In the genomic region with DNA sequence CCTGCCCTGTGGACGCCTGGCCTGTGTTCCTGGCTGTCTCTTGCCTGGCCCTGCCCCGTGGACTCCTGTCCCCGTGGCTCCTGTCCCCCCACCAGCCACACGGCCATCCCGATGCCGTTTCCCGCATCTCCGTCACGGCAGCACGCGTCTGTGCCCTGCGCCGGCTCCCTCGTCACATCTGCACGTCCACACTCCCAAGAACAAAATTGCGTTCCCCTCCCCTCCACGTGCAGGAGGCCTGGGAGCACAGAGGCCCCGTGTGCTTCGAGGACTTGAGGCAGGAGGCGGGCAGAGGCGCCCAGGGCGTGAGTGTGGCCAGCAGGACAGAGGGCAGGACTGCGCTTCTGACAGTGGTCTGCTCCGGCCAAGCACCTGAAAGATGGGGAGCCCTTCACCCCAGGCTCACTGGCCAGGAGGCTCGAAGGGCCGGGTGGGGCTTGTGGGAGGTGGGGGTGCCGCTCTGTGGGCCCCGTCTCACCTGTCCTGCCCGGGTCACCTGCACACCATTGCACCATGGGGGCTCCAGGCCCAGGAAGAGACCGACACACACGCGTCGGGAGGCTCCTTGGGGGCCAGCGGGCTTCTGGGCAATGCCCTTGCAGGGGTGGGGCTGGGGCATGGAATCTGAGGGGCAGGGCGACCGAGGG, we compare ENCODE assay signal across 27 cellular contexts. TPM values are rescaled to one million over a fixed set of nuclear protein-coding genes. Genes with fewer than 3 reads are reported as not detected.
"Had no signal": no experiment of that assay in that cellular context is flagged by ENCODE, and none has a peak within 500 bp of the region (broad histone marks: within the 10 kb centered on the region; RNA-seq: fewer than 3 reads in every experiment).

No MANE protein-coding gene starts in this region.

- FAIRE-seq: endothelial cell of umbilical vein, keratinocyte had no signal

- H3K36me3 ChIP-seq: upper lobe of right lung had no signal

- H3K36me3 Mint-ChIP-seq: immature natural killer cell, naive B cell had no signal

- H3K4me3 Mint-ChIP-seq: endodermal cell; immature natural killer cell; naive B cell; nephron; stimulated activated naive B cell treated with anti-CD40 and anti-IgM and Interleukin-4, amounts not matched to agents 10 μg/mL and 1 μg/mL and 100 μg/mL, for 72 hours; stimulated activated naive CD8-positive, alpha-beta T cell treated with anti-CD3 and anti-CD28 coated beads, Interleukin-15, amount 100 ng/mL, for 72 hours had no signal

- DNase-seq: dermis blood vessel endothelial cell; effector CD4-positive, alpha-beta T cell; endodermal cell; erythroblast; foreskin keratinocyte; immature natural killer cell; left ventricle myocardium inferior; lower lobe of right lung; mesendoderm; naive B cell; psoas muscle; retina; spleen; stimulated activated CD4-positive, alpha-beta T cell treated with anti-CD3 and anti-CD28 coated beads, Interleukin-15, amount 100 ng/mL, for 24 hours; stimulated activated CD4-positive, alpha-beta T cell treated with anti-CD3 and anti-CD28 coated beads, Interleukin-1b, Interleukin-23, amount 100 ng/mL, for 48 hours; stimulated activated CD4-positive, alpha-beta T cell treated with anti-CD3 and anti-CD28 coated beads, Interleukin-4, amount 100 ng/mL, for 4 hours; stimulated activated naive B cell treated with anti-CD40 and anti-IgM and Interleukin-4, amounts not matched to agents 10 μg/mL and 1 μg/mL and 100 μg/mL, for 72 hours; stimulated activated naive CD8-positive, alpha-beta T cell treated with anti-CD3 and anti-CD28 coated beads, Interleukin-15, amount 100 ng/mL, for 72 hours; testis; upper lobe of right lung had no signal

- H3K9me3 ChIP-seq: left ventricle myocardium inferior, lower lobe of right lung, psoas muscle, spleen, testis, tibial nerve, upper lobe of right lung, vagina had no signal

- H3K9me3 Mint-ChIP-seq: endodermal cell; immature natural killer cell; naive B cell; nephron; stimulated activated naive B cell treated with anti-CD40 and anti-IgM and Interleukin-4, amounts not matched to agents 10 μg/mL and 1 μg/mL and 100 μg/mL, for 72 hours; stimulated activated naive CD8-positive, alpha-beta T cell treated with anti-CD3 and anti-CD28 coated beads, Interleukin-15, amount 100 ng/mL, for 72 hours had no signal

- H3K79me2 ChIP-seq: parathyroid adenoma had no signal

- H3K4me3 ChIP-seq: left ventricle myocardium inferior, lower lobe of right lung, psoas muscle, spleen, testis, tibial nerve, upper lobe of right lung, vagina had no signal

- H3K4me1 ChIP-seq: foreskin keratinocyte, parathyroid adenoma, psoas muscle, testis, upper lobe of right lung had no signal

- H3K4me1 Mint-ChIP-seq: endodermal cell had no signal

- H3K27ac Mint-ChIP-seq: endodermal cell; immature natural killer cell; stimulated activated naive B cell treated with anti-CD40 and anti-IgM and Interleukin-4, amounts not matched to agents 10 μg/mL and 1 μg/mL and 100 μg/mL, for 72 hours; stimulated activated naive CD8-positive, alpha-beta T cell treated with anti-CD3 and anti-CD28 coated beads, Interleukin-15, amount 100 ng/mL, for 72 hours had no signal

- ATAC-seq: foreskin keratinocyte; lower lobe of right lung; psoas muscle; stimulated activated naive B cell treated with anti-CD40 and anti-IgM and Interleukin-4, amounts not matched to agents 10 μg/mL and 1 μg/mL and 100 μg/mL, for 72 hours had no signal

- H3K27ac ChIP-seq: foreskin keratinocyte, left ventricle myocardium inferior, lower lobe of right lung, parathyroid adenoma, psoas muscle, spleen, testis, tibial nerve, upper lobe of right lung, vagina had no signal

- H3K27me3 ChIP-seq: testis, tibial nerve, vagina had no signal

- H2AFZ ChIP-seq: parathyroid adenoma had no signal

- H3K9ac ChIP-seq: parathyroid adenoma had no signal

RNA-seq across cellular contexts. Expression of a gene that starts 35.5 kb away (rescaled TPM):
- total RNA-seq: dermis blood vessel endothelial cell, endothelial cell of umbilical vein, foreskin keratinocyte, left ventricle myocardium inferior, skeletal muscle tissue had no signal
- polyA plus RNA-seq: foreskin keratinocyte, keratinocyte had no signal
